In the genomic region with DNA sequence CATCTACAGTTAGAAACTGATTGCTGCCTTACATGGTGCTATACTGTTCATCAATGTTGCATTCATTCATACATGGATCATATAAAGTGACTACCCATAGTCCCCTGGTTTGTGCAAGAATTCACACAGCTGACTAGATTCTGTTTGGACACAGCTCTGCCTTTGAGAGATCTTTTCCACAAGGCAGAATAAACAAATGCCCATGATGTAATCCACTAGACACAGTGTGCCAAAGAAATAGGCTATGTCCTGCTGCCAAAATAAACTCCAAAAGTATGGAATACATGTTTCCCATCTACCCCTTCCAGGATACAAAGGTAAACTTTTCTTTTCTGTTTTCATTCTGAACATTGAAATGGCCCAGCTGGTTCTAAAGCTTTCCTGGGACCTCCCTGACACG, we compare ENCODE assay signal across 15 cellular contexts.
DNase-seq lines count a peak whose midpoint lies in the region; ATAC-seq and TF ChIP-seq lines count a peak whose summit lies in the region.
"Had no signal": no experiment of that assay in that cellular context is flagged by ENCODE, and none has a peak within 500 bp of the region (broad histone marks: within the 10 kb centered on the region; RNA-seq: fewer than 3 reads in every experiment).

No MANE protein-coding gene starts in this region.

- 32% methylated on average over 1 of the region's 1 CpG for WGBS in esophagus muscularis mucosa

- intact Hi-C loops in esophagus muscularis mucosa (cut with DNase I) = no loop called here
- intact Hi-C loops in uterus (cut with DNase I; ENCODE audit: low total_unique reads) = no loop called here

- TF ChIP-seq POLR2A in esophagus muscularis mucosa (IDR thresholded peaks at IDR 0.05; ENCODE audit: low read depth) (no peak), uterus (IDR thresholded peaks at IDR 0.05) (no peak)

- no peak for TF ChIP-seq EP300 in esophagus muscularis mucosa (IDR thresholded peaks at IDR 0.05)

- peak overlapping the region; percentile 43 for H3K27ac ChIP-seq in 22Rv1
- H3K27ac ChIP-seq in esophagus muscularis mucosa (replicated peaks in 1 of 4) = peak overlapping the region; percentile 41 to 71 (median 66)
- H3K27ac ChIP-seq in muscle layer of duodenum (ENCODE audit: low read length) = peak overlapping the region; percentile 24
- H3K27ac ChIP-seq in uterus = no peak overlapping the region
- H3K27ac ChIP-seq: brain microvascular endothelial cell had no signal

- ATAC-seq in HG02678 (IDR thresholded peaks at IDR 0.05; ENCODE audit: unreplicated experiment) = no peak
- ATAC-seq: activated T-cell treated with anti-CD3 and anti-CD28 coated beads, Interleukin-2, amount 50 U/mL, for 72 hours had no signal

- DNase-seq in LNCaP clone FGC (ENCODE audit: low read depth) (peak; percentile 65), esophagus muscularis mucosa (ENCODE audit: extremely low spot score) (no peak), midbrain (lab: John Stamatoyannopoulos, UW) (no peak), uterus (no peak)
- no peak for DNase-seq in stimulated activated CD4-positive, alpha-beta T cell treated with anti-CD3 and anti-CD28 coated beads, Interleukin-2, amount 100 ng/mL, for 24 hours
- DNase-seq: activated T-cell treated with anti-CD3 and anti-CD28 coated beads, Interleukin-2, amount 50 U/mL, for 72 hours; brain microvascular endothelial cell; GF-D8; KBM-7; NCI-H1930; nephron progenitor cell; stimulated activated CD4-positive, alpha-beta T cell treated with anti-CD3 and anti-CD28 coated beads, Interleukin-12 subunit alpha, Interleukin-12 subunit beta, amount 100 ng/mL, for 4 hours had no signal

- H3K9me3 ChIP-seq in esophagus muscularis mucosa (no peaks in the 10 kb centered on the region), muscle layer of duodenum (ENCODE audit: control insufficient read depth in 1 of 2, low read length in 2 of 2) (no peaks in the 10 kb centered on the region), uterus (no peaks in the 10 kb centered on the region)

- TF ChIP-seq CTCF in 22Rv1 (IDR thresholded peaks at IDR 0.05) (no peak), LNCaP clone FGC (IDR thresholded peaks at IDR 0.05; ENCODE audit: control insufficient read depth, extremely low read depth, insufficient read depth) (no peak), esophagus muscularis mucosa (IDR thresholded peaks at IDR 0.05) (no peak), uterus (IDR thresholded peaks at IDR 0.05) (no peak)

- H3K27me3 ChIP-seq in esophagus muscularis mucosa (no peaks in the 10 kb centered on the region), muscle layer of duodenum (ENCODE audit: low read depth, low read length) (no peaks in the 10 kb centered on the region), uterus (no peaks in the 10 kb centered on the region)
- H3K27me3 ChIP-seq: brain microvascular endothelial cell had no signal

- H3K4me1 ChIP-seq in esophagus muscularis mucosa = peaks cover 7 to 48% (median 32%) of the 10 kb centered on the region in 4 donors
- H3K4me1 ChIP-seq in muscle layer of duodenum (ENCODE audit: control insufficient read depth in 1 of 2, insufficient read depth in 2 of 2, low read length in 2 of 2) = peaks cover 0 to 22% of the 10 kb centered on the region in 2 donors
- no peaks in the 10 kb centered on the region for H3K4me1 ChIP-seq in uterus

- H3K4me3 ChIP-seq in LNCaP clone FGC (ENCODE audit: low read depth, low read length) (no peak overlapping the region), esophagus muscularis mucosa (no peak overlapping the region), muscle layer of duodenum (ENCODE audit: low read depth in 1 of 2, low read length in 2 of 2) (no peak overlapping the region), uterus (no peak overlapping the region)

- no peaks in the 10 kb centered on the region for H3K36me3 ChIP-seq in esophagus muscularis mucosa
- no peaks in the 10 kb centered on the region for H3K36me3 ChIP-seq in muscle layer of duodenum (ENCODE audit: control insufficient read depth in 1 of 2, insufficient read depth in 2 of 2, low read length in 2 of 2)
- H3K36me3 ChIP-seq in uterus = no peaks in the 10 kb centered on the region
- H3K36me3 ChIP-seq: brain microvascular endothelial cell had no signal

Comparison
In these comparisons a context has a peak if more than half of its experiments do, and no peak if none do; other contexts are left out.
1. H3K27ac ChIP-seq: peak in 22Rv1 (single experiment), esophagus muscularis mucosa (4 of 4) and muscle layer of duodenum (single experiment); none in uterus (0 of 2).